ENCODE assay signal across 1 cellular context in the genomic region with DNA sequence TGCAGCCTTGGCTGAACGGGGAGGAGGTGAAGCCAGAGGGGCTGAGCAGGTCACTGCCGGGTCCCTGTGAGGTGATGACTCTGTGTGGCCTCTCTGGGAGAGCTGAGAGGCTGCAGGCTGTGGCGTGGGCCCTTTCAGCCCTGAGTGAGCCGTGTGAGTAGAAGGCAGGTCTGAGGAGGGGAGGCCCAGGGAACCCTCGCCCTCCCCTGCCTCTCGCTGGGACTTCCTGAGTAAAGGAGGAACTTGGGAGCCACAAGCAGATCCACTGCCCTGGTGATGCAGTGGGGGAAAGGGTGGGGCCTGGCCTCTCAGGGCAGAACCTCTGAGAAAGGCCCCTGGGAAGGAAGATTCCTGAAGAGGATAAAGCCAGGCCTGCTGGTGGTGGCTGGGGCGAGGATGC.
TF ChIP-seq lines count a peak whose summit lies in the region.

No MANE protein-coding gene starts in this region.

TF ChIP-seq in GM12878, 131 proteins besides CTCF, POLR2A, EP300 and RAD21 (continued from another document):
- TF ChIP-seq, protein P1, sequence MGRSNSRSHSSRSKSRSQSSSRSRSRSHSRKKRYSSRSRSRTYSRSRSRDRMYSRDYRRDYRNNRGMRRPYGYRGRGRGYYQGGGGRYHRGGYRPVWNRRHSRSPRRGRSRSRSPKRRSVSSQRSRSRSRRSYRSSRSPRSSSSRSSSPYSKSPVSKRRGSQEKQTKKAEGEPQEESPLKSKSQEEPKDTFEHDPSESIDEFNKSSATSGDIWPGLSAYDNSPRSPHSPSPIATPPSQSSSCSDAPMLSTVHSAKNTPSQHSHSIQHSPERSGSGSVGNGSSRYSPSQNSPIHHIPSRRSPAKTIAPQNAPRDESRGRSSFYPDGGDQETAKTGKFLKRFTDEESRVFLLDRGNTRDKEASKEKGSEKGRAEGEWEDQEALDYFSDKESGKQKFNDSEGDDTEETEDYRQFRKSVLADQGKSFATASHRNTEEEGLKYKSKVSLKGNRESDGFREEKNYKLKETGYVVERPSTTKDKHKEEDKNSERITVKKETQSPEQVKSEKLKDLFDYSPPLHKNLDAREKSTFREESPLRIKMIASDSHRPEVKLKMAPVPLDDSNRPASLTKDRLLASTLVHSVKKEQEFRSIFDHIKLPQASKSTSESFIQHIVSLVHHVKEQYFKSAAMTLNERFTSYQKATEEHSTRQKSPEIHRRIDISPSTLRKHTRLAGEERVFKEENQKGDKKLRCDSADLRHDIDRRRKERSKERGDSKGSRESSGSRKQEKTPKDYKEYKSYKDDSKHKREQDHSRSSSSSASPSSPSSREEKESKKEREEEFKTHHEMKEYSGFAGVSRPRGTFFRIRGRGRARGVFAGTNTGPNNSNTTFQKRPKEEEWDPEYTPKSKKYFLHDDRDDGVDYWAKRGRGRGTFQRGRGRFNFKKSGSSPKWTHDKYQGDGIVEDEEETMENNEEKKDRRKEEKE (IDR thresholded peaks at IDR 0.05): no peak
- TF ChIP-seq NR2F1 (conservative IDR thresholded peaks at IDR 0.05) (no peak), SPI1 (IDR thresholded peaks at IDR 0.05; ENCODE audit: borderline replicate concordance, insufficient read depth, low read depth, low read length) (no peak), SP1 (IDR thresholded peaks at IDR 0.05; ENCODE audit: low read depth, low read length) (no peak), ZSCAN29 (IDR thresholded peaks at IDR 0.05) (no peak), FOXM1 (IDR thresholded peaks at IDR 0.05; ENCODE audit: low read depth, low read length) (no peak), PML (IDR thresholded peaks at IDR 0.05; ENCODE audit: low read length) (no peak)
- TF ChIP-seq, protein P2, sequence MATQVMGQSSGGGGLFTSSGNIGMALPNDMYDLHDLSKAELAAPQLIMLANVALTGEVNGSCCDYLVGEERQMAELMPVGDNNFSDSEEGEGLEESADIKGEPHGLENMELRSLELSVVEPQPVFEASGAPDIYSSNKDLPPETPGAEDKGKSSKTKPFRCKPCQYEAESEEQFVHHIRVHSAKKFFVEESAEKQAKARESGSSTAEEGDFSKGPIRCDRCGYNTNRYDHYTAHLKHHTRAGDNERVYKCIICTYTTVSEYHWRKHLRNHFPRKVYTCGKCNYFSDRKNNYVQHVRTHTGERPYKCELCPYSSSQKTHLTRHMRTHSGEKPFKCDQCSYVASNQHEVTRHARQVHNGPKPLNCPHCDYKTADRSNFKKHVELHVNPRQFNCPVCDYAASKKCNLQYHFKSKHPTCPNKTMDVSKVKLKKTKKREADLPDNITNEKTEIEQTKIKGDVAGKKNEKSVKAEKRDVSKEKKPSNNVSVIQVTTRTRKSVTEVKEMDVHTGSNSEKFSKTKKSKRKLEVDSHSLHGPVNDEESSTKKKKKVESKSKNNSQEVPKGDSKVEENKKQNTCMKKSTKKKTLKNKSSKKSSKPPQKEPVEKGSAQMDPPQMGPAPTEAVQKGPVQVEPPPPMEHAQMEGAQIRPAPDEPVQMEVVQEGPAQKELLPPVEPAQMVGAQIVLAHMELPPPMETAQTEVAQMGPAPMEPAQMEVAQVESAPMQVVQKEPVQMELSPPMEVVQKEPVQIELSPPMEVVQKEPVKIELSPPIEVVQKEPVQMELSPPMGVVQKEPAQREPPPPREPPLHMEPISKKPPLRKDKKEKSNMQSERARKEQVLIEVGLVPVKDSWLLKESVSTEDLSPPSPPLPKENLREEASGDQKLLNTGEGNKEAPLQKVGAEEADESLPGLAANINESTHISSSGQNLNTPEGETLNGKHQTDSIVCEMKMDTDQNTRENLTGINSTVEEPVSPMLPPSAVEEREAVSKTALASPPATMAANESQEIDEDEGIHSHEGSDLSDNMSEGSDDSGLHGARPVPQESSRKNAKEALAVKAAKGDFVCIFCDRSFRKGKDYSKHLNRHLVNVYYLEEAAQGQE (IDR thresholded peaks at IDR 0.05; ENCODE audit: low read depth, low read length): no peak
TF ChIP-seq in GM12878: peak in this region for 0.
